In the genomic region with DNA sequence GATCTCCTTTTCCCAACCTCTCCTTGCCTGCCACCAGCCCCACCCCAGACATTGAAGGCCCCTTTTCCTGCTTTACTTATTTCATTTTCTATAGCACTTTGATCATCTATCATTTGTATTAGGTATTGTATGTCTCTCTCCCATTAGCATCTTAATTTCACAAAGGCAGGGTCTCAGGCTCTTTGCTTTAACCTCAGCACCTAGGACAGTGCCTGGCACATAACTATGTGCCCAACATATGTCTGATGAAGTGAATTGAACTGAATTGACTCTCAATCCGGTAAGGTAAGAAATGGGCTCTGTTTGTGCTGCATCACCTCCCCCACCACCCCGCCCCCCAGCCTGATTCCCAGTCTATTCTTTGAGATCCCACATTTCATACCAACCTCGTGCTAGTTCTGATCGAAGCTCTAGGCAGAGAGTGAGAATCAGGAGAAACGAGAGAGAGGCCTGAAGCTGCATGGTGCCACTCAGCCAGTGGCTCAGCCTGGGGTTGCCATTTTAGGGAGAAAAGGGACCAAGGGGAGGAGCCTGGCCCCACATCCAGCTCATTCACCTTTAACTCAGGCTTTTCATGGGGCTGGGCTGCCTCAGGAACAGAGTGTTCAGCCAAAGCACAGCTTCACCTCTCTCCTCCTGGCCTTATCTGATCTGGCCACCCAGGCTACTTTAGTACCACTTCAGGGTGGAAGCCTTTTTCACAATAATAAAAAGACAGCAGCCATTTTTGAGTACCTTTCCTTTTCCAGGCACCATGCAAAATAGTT, we compare ENCODE assay signal across 1 cellular context.
TF ChIP-seq lines count a peak whose summit lies in the region.

A gene with protein sequence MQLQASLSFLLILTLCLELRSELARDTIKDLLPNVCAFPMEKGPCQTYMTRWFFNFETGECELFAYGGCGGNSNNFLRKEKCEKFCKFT (minus strand): TSS at position 476 of the 767 bp plus-strand sequence. CDS start 14 bp downstream, at position 462.

TF ChIP-seq in GM12878, 131 proteins besides CTCF, POLR2A, EP300 and RAD21 (continued from another document):
- TF ChIP-seq REST (IDR thresholded peaks at IDR 0.05; ENCODE audit: low read depth, low read length), result peak; percentile 57; the same call in 1 of the 2 replicates
